ENCODE assay signal across 11 cellular contexts in the genomic region with DNA sequence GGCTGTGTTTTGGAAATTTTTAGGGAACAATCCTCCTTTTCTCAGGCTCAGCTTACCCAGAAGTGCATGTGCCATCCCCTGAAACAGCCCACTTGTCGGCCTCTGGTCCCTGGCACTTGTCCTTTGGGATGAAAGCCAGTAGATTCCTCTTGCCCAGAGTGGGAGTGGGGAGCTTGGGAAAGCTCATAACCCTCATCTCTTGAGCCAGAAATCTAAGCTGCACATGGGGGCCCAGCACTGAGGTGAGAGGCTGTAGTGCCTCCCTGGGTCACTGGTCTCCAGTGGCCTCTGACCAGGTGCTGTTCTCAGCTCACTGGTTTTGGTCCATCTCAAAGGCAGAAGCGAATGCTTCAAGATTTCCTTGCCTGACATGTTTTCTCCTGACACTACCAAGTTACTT. TPM values are rescaled to one million over a fixed set of nuclear protein-coding genes. Genes with fewer than 3 reads are reported as not detected.
DNase-seq lines count a peak whose midpoint lies in the region; ATAC-seq and TF ChIP-seq lines count a peak whose summit lies in the region.
"Had no signal": no experiment of that assay in that cellular context is flagged by ENCODE, and none has a peak within 500 bp of the region (broad histone marks: within the 10 kb centered on the region; RNA-seq: fewer than 3 reads in every experiment).

No MANE protein-coding gene starts in this region.

- peak overlapping the region; percentile 44 for H3K27ac Mint-ChIP-seq in activated CD8-positive, alpha-beta memory T cell treated with anti-CD3 and anti-CD28 coated beads, Interleukin-2, amount 10 ng/mL, durations not matched to agents 7 days and 5 days
- H3K27ac Mint-ChIP-seq in activated T-helper 17 cell treated with anti-CD3 and anti-CD28 coated beads, Interleukin-2, amount 50 U/mL, for 72 hours, result peak overlapping the region; percentile 80
- peak overlapping the region in 3 of 6 donors; percentile 46 to 80 (median 66) for H3K27ac Mint-ChIP-seq in immature natural killer cell

- peaks cover 0 to 97% (median 7%) of the 10 kb centered on the region in 6 donors for H3K36me3 ChIP-seq in spleen

- peaks cover 26 to 76% (median 49%) of the 10 kb centered on the region in 6 donors for H3K4me1 ChIP-seq in spleen

- intact Hi-C loops in spleen (cut with DNase I; ENCODE audit: low total_unique reads), result no loop called here
- intact Hi-C loops in posterior vena cava (cut with DNase I), result no loop called here

- H3K4me3 Mint-ChIP-seq in activated CD8-positive, alpha-beta memory T cell treated with anti-CD3 and anti-CD28 coated beads, Interleukin-2, amount 10 ng/mL, durations not matched to agents 7 days and 5 days, result no peak overlapping the region
- H3K4me3 Mint-ChIP-seq in activated T-helper 17 cell treated with anti-CD3 and anti-CD28 coated beads, Interleukin-2, amount 50 U/mL, for 72 hours, result peak overlapping the region; percentile 34
- peak overlapping the region; percentile 65 to 77 (median 69) for H3K4me3 Mint-ChIP-seq in immature natural killer cell

- no peak for DNase-seq in activated CD8-positive, alpha-beta memory T cell treated with anti-CD3 and anti-CD28 coated beads, Interleukin-2, amount 10 ng/mL, durations not matched to agents 7 days and 5 days
- DNase-seq in activated CD8-positive, alpha-beta memory T cell treated with anti-CD3 and anti-CD28 coated beads, Interleukin-2, amount 50 U/mL, for 48 hours, result no peak
- DNase-seq in immature natural killer cell (no peak), spleen (peak; percentile 15), DMS153 (lab: John Stamatoyannopoulos, UW) (no peak), NCI-H2107 treated with DMSO at 0.1 percent for 48 hours (lab: John Stamatoyannopoulos, UW; ENCODE audit: unreplicated experiment) (no peak), posterior vena cava (ENCODE audit: low spot score) (no peak)
- DNase-seq: NCI-H2081, NCI-H82 had no signal

- H3K4me1 Mint-ChIP-seq in activated CD8-positive, alpha-beta memory T cell treated with anti-CD3 and anti-CD28 coated beads, Interleukin-2, amount 10 ng/mL, durations not matched to agents 7 days and 5 days, result peaks cover 33% of the 10 kb centered on the region
- H3K4me1 Mint-ChIP-seq in activated T-helper 17 cell treated with anti-CD3 and anti-CD28 coated beads, Interleukin-2, amount 50 U/mL, for 72 hours, result peaks cover 16% of the 10 kb centered on the region
- peaks cover 35 to 36% of the 10 kb centered on the region in 2 donors for H3K4me1 Mint-ChIP-seq in immature natural killer cell

- TF ChIP-seq POLR2A in spleen (IDR thresholded peaks at IDR 0.05), result no peak

- peaks cover 17% of the 10 kb centered on the region for H3K36me3 Mint-ChIP-seq in activated CD8-positive, alpha-beta memory T cell treated with anti-CD3 and anti-CD28 coated beads, Interleukin-2, amount 10 ng/mL, durations not matched to agents 7 days and 5 days
- peaks cover 74% of the 10 kb centered on the region for H3K36me3 Mint-ChIP-seq in activated T-helper 17 cell treated with anti-CD3 and anti-CD28 coated beads, Interleukin-2, amount 50 U/mL, for 72 hours (ENCODE audit: low read depth)
- H3K36me3 Mint-ChIP-seq in immature natural killer cell, result peaks cover 13 to 24% (median 21%) of the 10 kb centered on the region in 3 donors

- no peak for TF ChIP-seq CTCF in spleen (IDR thresholded peaks at IDR 0.05 in 8 of 11, conservative IDR thresholded peaks at IDR 0.05 in 3 of 11)

- CTCF ChIA-PET in activated CD8-positive, alpha-beta memory T cell treated with anti-CD3 and anti-CD28 coated beads, Interleukin-2, amount 10 ng/mL, durations not matched to agents 7 days and 5 days (lab: Charles Lee), result interaction anchor here (0.9 to 10.1 kb wide), 5 partner anchors 14 to 392 kb away, joined by 3 to 44 read pairs (median 5); no protein-coding TSS in a partner anchor

- 74 to 88% (median 78%) methylated on average over 2 of the region's 2 CpGs for WGBS in spleen, 5 donors

- no peaks in the 10 kb centered on the region for H3K27me3 Mint-ChIP-seq in activated CD8-positive, alpha-beta memory T cell treated with anti-CD3 and anti-CD28 coated beads, Interleukin-2, amount 10 ng/mL, durations not matched to agents 7 days and 5 days
- H3K27me3 Mint-ChIP-seq in activated T-helper 17 cell treated with anti-CD3 and anti-CD28 coated beads, Interleukin-2, amount 50 U/mL, for 72 hours, result no peaks in the 10 kb centered on the region
- peaks cover 3 to 11% (median 4%) of the 10 kb centered on the region in 3 donors for H3K27me3 Mint-ChIP-seq in immature natural killer cell (ENCODE audit: low read depth in 3 of 3)

- ATAC-seq in activated CD8-positive, alpha-beta memory T cell treated with anti-CD3 and anti-CD28 coated beads, Interleukin-2, amount 10 ng/mL, durations not matched to agents 7 days and 5 days, result no peak
- ATAC-seq in activated T-helper 17 cell treated with anti-CD3 and anti-CD28 coated beads, Interleukin-2, amount 50 U/mL, for 72 hours (replicated peaks), result no peak
- ATAC-seq: Right ventricle myocardium inferior had no signal

- no peaks in the 10 kb centered on the region for H3K27me3 ChIP-seq in spleen (replicated peaks in 1 of 7)

- H3K9me3 Mint-ChIP-seq in activated CD8-positive, alpha-beta memory T cell treated with anti-CD3 and anti-CD28 coated beads, Interleukin-2, amount 10 ng/mL, durations not matched to agents 7 days and 5 days (ENCODE audit: low read depth), result no peaks in the 10 kb centered on the region
- no peaks in the 10 kb centered on the region for H3K9me3 Mint-ChIP-seq in activated T-helper 17 cell treated with anti-CD3 and anti-CD28 coated beads, Interleukin-2, amount 50 U/mL, for 72 hours
- no peaks in the 10 kb centered on the region for H3K9me3 Mint-ChIP-seq in immature natural killer cell

- no peak overlapping the region for H3K4me3 ChIP-seq in spleen

- no peaks in the 10 kb centered on the region for H3K9me3 ChIP-seq in spleen

- H3K27ac ChIP-seq in spleen, result no peak overlapping the region

RNA-seq across cellular contexts. Expression of a gene that starts 38.6 kb away (rescaled TPM):
- total RNA-seq in activated CD8-positive, alpha-beta memory T cell treated with anti-CD3 and anti-CD28 coated beads, Interleukin-2, amount 10 ng/mL, durations not matched to agents 7 days and 5 days, result 1 to 10 TPM; 4.4 to 6.2 TPM
- 10 to 100 TPM in 1 of 2 donors, 1 to 10 TPM in 1; 9.4 to 30.2 TPM for total RNA-seq in activated T-helper 17 cell treated with anti-CD3 and anti-CD28 coated beads, Interleukin-2, amount 50 U/mL, for 72 hours
- polyA plus RNA-seq in immature natural killer cell (under 1 TPM in 1 of 3 donors, not detected in 2; 0.22 TPM), spleen (10 to 100 TPM; 31.9 to 72.1 (median 33.5) TPM)
- total RNA-seq in spleen (100 to 1,000 TPM in 4 of 7 donors, 10 to 100 TPM in 3; 63.8 to 162 (median 101) TPM), posterior vena cava (10 to 100 TPM; 40.4 to 63.0 TPM)
